ENCODE assay signal across 22 cellular contexts in the genomic region with DNA sequence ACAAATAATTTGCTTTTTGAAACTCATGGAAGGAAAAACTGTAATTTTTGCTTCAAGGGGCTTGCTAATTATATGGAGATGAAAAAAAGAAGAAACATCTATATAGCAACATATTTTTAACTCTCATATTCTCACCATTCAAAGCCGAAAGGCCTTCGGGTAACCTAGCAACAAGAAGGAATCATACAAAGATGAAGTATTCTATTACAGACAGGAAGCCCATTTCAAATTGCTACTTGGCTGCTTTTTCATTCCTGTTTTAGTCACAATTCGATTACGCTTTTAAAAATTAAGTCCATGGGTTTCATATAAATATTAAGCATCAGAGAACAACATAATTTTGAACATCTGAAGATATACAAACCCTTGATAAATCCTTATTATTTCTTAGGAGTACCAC. TPM values are rescaled to one million over a fixed set of nuclear protein-coding genes. Genes with fewer than 3 reads are reported as not detected.
DNase-seq lines count a peak whose midpoint lies in the region; ATAC-seq and TF ChIP-seq lines count a peak whose summit lies in the region.
"Had no signal": no experiment of that assay in that cellular context is flagged by ENCODE, and none has a peak within 500 bp of the region (broad histone marks: within the 10 kb centered on the region; RNA-seq: fewer than 3 reads in every experiment).

No MANE protein-coding gene starts in this region.

- DNase-seq in DMS53 (lab: John Stamatoyannopoulos, UW) (peak; percentile 18), DMS53 treated with DMSO at 0.1 percent for 48 hours (lab: John Stamatoyannopoulos, UW; ENCODE audit: unreplicated experiment) (no peak), NCI-H2029 (lab: John Stamatoyannopoulos, UW) (peak; percentile 44), NCI-H82 treated with DMSO at 0.1 percent for 48 hours (lab: John Stamatoyannopoulos, UW; ENCODE audit: unreplicated experiment) (peak; percentile 55), lower leg skin (ENCODE audit: low spot score in 2 of 2) (no peak), suprapubic skin (ENCODE audit: low spot score in 2 of 2) (no peak)
- DNase-seq: 8988T; activated CD4-positive, alpha-beta T cell treated with anti-CD3 and anti-CD28 coated beads for 4 hours; activated CD8-positive, alpha-beta memory T cell treated with anti-CD3 and anti-CD28 coated beads, Interleukin-2, amount 10 ng/mL, durations not matched to agents 7 days and 5 days; brain microvascular endothelial cell; foreskin melanocyte; mesenchymal stem cell; naive thymus-derived CD4-positive, alpha-beta T cell; NCI-H1694 treated with DMSO at 0.1 percent for 48 hours; posterior cingulate gyrus; SW 1271 had no signal

- H3K9me3 ChIP-seq in neural cell (ENCODE audit: low read length) (no peaks in the 10 kb centered on the region), suprapubic skin (no peaks in the 10 kb centered on the region)

- no peaks in the 10 kb centered on the region for H3K27me3 ChIP-seq in neural cell (ENCODE audit: insufficient read depth, low read depth, low read length)
- no peaks in the 10 kb centered on the region for H3K27me3 ChIP-seq in suprapubic skin
- H3K27me3 ChIP-seq: brain microvascular endothelial cell had no signal

- H3K9me2 ChIP-seq in neural cell (ENCODE audit: insufficient read depth, low read length) = no peaks in the 10 kb centered on the region

- H3F3A ChIP-seq in neural cell (ENCODE audit: insufficient read depth, low read length, poor library complexity, severe bottlenecking) = no peaks in the 10 kb centered on the region

- H3K9ac ChIP-seq in neural cell (ENCODE audit: low read length) = no peak overlapping the region

- intact Hi-C loops in lower leg skin (cut with DNase I; ENCODE audit: low total_unique reads) = no loop called here

- peak overlapping the region; percentile 18 for H3K4me2 ChIP-seq in neural cell (ENCODE audit: low read length)

- TF ChIP-seq EP300 in neural cell (conservative IDR thresholded peaks at IDR 0.05; ENCODE audit: poor library complexity, severe bottlenecking) (no peak), suprapubic skin (IDR thresholded peaks at IDR 0.05) (no peak)

- TF ChIP-seq CTCF in neural cell (IDR thresholded peaks at IDR 0.05; ENCODE audit: poor library complexity, severe bottlenecking) (no peak), lower leg skin (IDR thresholded peaks at IDR 0.05) (no peak), suprapubic skin (IDR thresholded peaks at IDR 0.05) (no peak)

- H3K27ac ChIP-seq in neural cell (ENCODE audit: low read length) = peak overlapping the region; percentile 29
- no peak overlapping the region for H3K27ac ChIP-seq in suprapubic skin
- H3K27ac ChIP-seq: brain microvascular endothelial cell had no signal

- H3K4me1 ChIP-seq in suprapubic skin = peaks cover 13% of the 10 kb centered on the region

- WGBS in lower leg skin, 2 donors = 74 to 85% methylated on average over 4 of the region's 4 CpGs
- WGBS in suprapubic skin = 74% methylated on average over 4 of the region's 4 CpGs

- H3K4me3 ChIP-seq in neural cell (ENCODE audit: low read length) (peak overlapping the region; percentile 31), lower leg skin (ENCODE audit: low read depth, poor library complexity, severe bottlenecking) (no peak overlapping the region), suprapubic skin (no peak overlapping the region)

- H2AFZ ChIP-seq in neural cell (ENCODE audit: low read depth, low read length) = no peak overlapping the region

- H3K36me3 ChIP-seq in neural cell (ENCODE audit: insufficient read depth, low read length) (no peaks in the 10 kb centered on the region), suprapubic skin (peaks cover 10% of the 10 kb centered on the region)
- H3K36me3 ChIP-seq: brain microvascular endothelial cell had no signal

- peaks cover 7% of the 10 kb centered on the region for H3K79me2 ChIP-seq in neural cell (replicated peaks; ENCODE audit: insufficient read depth, low read length)

- no peak for TF ChIP-seq POLR2A in lower leg skin (IDR thresholded peaks at IDR 0.05)
- TF ChIP-seq POLR2A in suprapubic skin (IDR thresholded peaks at IDR 0.05) = no peak

- TF ChIP-seq RAD21 in neural cell (conservative IDR thresholded peaks at IDR 0.05) = no peak

- H4K20me1 ChIP-seq in neural cell (ENCODE audit: insufficient read depth) = no peaks in the 10 kb centered on the region

- ATAC-seq in HG03095 (IDR thresholded peaks at IDR 0.05; ENCODE audit: unreplicated experiment) = no peak
- ATAC-seq: activated CD8-positive, alpha-beta memory T cell treated with anti-CD3 and anti-CD28 coated beads, Interleukin-2, amount 10 ng/mL, durations not matched to agents 7 days and 5 days; activated T-helper 17 cell treated with anti-CD3 and anti-CD28 coated beads, Interleukin-2, amount 50 U/mL, for 72 hours; naive thymus-derived CD4-positive, alpha-beta T cell had no signal

TF ChIP-seq in neural cell, 6 proteins besides CTCF, POLR2A, EP300 and RAD21:
- TF ChIP-seq EZH2 (IDR thresholded peaks at IDR 0.05; ENCODE audit: borderline replicate concordance, insufficient read depth, low read length, poor library complexity, severe bottlenecking) (no peak), TAF1 (IDR thresholded peaks at IDR 0.05; ENCODE audit: low read depth) (no peak), SMC3 (conservative IDR thresholded peaks at IDR 0.05; ENCODE audit: poor library complexity) (no peak), POLR2AphosphoS5 (IDR thresholded peaks at IDR 0.05) (no peak), MXI1 (conservative IDR thresholded peaks at IDR 0.05; ENCODE audit: poor library complexity, severe bottlenecking) (no peak)
- TF ChIP-seq, protein P1, sequence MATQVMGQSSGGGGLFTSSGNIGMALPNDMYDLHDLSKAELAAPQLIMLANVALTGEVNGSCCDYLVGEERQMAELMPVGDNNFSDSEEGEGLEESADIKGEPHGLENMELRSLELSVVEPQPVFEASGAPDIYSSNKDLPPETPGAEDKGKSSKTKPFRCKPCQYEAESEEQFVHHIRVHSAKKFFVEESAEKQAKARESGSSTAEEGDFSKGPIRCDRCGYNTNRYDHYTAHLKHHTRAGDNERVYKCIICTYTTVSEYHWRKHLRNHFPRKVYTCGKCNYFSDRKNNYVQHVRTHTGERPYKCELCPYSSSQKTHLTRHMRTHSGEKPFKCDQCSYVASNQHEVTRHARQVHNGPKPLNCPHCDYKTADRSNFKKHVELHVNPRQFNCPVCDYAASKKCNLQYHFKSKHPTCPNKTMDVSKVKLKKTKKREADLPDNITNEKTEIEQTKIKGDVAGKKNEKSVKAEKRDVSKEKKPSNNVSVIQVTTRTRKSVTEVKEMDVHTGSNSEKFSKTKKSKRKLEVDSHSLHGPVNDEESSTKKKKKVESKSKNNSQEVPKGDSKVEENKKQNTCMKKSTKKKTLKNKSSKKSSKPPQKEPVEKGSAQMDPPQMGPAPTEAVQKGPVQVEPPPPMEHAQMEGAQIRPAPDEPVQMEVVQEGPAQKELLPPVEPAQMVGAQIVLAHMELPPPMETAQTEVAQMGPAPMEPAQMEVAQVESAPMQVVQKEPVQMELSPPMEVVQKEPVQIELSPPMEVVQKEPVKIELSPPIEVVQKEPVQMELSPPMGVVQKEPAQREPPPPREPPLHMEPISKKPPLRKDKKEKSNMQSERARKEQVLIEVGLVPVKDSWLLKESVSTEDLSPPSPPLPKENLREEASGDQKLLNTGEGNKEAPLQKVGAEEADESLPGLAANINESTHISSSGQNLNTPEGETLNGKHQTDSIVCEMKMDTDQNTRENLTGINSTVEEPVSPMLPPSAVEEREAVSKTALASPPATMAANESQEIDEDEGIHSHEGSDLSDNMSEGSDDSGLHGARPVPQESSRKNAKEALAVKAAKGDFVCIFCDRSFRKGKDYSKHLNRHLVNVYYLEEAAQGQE (IDR thresholded peaks at IDR 0.05; ENCODE audit: borderline replicate concordance) = no peak

RNA-seq across cellular contexts. Expression of a gene that starts 39.1 kb away (rescaled TPM):
- not detected in 2 replicates for polyA plus RNA-seq in neural cell
- not detected in 2 replicates for polyA minus RNA-seq in neural cell
- total RNA-seq in lower leg skin (under 1 TPM in 1 of 4 donors, not detected in 3; under 0.01 TPM), suprapubic skin (not detected)
- total RNA-seq: activated CD8-positive, alpha-beta memory T cell treated with anti-CD3 and anti-CD28 coated beads, Interleukin-2, amount 10 ng/mL, durations not matched to agents 7 days and 5 days; activated T-helper 17 cell treated with anti-CD3 and anti-CD28 coated beads, Interleukin-2, amount 50 U/mL, for 72 hours; naive thymus-derived CD4-positive, alpha-beta T cell; skeletal muscle tissue had no signal
- polyA plus RNA-seq: BJ; naive thymus-derived CD4-positive, alpha-beta T cell; urinary bladder had no signal

Comparison
In these comparisons a context has a peak if more than half of its experiments do, and no peak if none do; other contexts are left out.
1. DNase-seq: peak in DMS53 (single experiment), NCI-H2029 (single experiment) and NCI-H82 treated with DMSO at 0.1 percent for 48 hours (single experiment); none in DMS53 treated with DMSO at 0.1 percent for 48 hours (single experiment), lower leg skin (0 of 2) and suprapubic skin (0 of 2).